Comparison of ENCODE assay signal across 8 cellular contexts in genomic region chr19:38831142-38831605, GRCh38. TPM values are rescaled to one million over a fixed set of nuclear protein-coding genes. Genes with fewer than 3 reads are reported as not detected.
DNase-seq lines count a peak whose midpoint lies in the region; ATAC-seq and TF ChIP-seq lines count a peak whose summit lies in the region.

No MANE protein-coding gene starts in this region.

- in situ Hi-C loops in SK-MEL-5 (cut with HindIII; ENCODE audit: low pct_unique_long_range_greater_than_20kb, low sequenced_read_pairs), result no loop called here

- intact Hi-C loops in dorsolateral prefrontal cortex (cut with DNase I), result loop anchor here (1.0 to 5.0 kb wide), 7 partner anchors 19 to 429 kb away; partner anchors contain the start of genes NFKBIB (in 2 of the 2), SIRT2 (in 2 of the 2), ACTN4 (in 1 of the 2) and EIF3K (in 1 of the 2)

- H3K36me3 ChIP-seq in liver (ENCODE audit: control insufficient read depth in 4 of 4, insufficient read depth in 3 of 4, low read depth in 1 of 4, low read length in 3 of 4), result peaks cover 4 to 19% (median 12%) of the 10 kb centered on the region in 4 donors
- peaks cover 13 to 17% of the 10 kb centered on the region in 2 donors for H3K36me3 ChIP-seq in stomach smooth muscle (ENCODE audit: control insufficient read depth in 2 of 2, insufficient read depth in 2 of 2, low read length in 2 of 2)

- 1% methylated on average over 16 of the region's 16 CpGs for WGBS in liver

- peaks cover 10 to 54% (median 34%) of the 10 kb centered on the region in 4 donors for H3K4me1 ChIP-seq in liver (ENCODE audit: control insufficient read depth in 4 of 4, insufficient read depth in 4 of 4, low read length in 3 of 4)
- peaks cover 32% of the 10 kb centered on the region for H3K4me1 ChIP-seq in stomach smooth muscle (ENCODE audit: control insufficient read depth, insufficient read depth, low read length)

- H3K27me3 ChIP-seq in dorsolateral prefrontal cortex, result no peaks in the 10 kb centered on the region
- no peaks in the 10 kb centered on the region for H3K27me3 ChIP-seq in liver (ENCODE audit: control insufficient read depth in 4 of 4, insufficient read depth in 4 of 4, low read length in 3 of 4)
- H3K27me3 ChIP-seq in stomach smooth muscle (ENCODE audit: control insufficient read depth in 1 of 2, insufficient read depth in 2 of 2, low read length in 2 of 2), result no peaks in the 10 kb centered on the region

- peak; percentile 94 for DNase-seq in ELF-1 (ENCODE audit: low read depth, low spot score)
- peak; percentile 36 for DNase-seq in SK-MEL-5 (ENCODE audit: low read depth, low spot score)
- peak in 6 of 10 donors; percentile 15 to 59 (median 36) for DNase-seq in dorsolateral prefrontal cortex

- ATAC-seq in GM19463 (IDR thresholded peaks at IDR 0.05; ENCODE audit: unreplicated experiment) (peak; percentile 40), HG03460 (IDR thresholded peaks at IDR 0.05; ENCODE audit: unreplicated experiment) (peak; percentile 43), GM18519 (IDR thresholded peaks at IDR 0.05; ENCODE audit: low FRiP score, unreplicated experiment) (no peak)

- H3K9ac ChIP-seq in liver (ENCODE audit: low read depth in 1 of 2, low read length in 2 of 2) (peak overlapping the region; percentile 66 to 91), stomach smooth muscle (ENCODE audit: low read length in 2 of 2) (peak overlapping the region; percentile 90 to 99)

- H3K27ac ChIP-seq in dorsolateral prefrontal cortex (peak overlapping the region; percentile 53 to 98 (median 91)), liver (ENCODE audit: low read depth in 1 of 2, low read length in 2 of 2) (peak overlapping the region; percentile 97 to 99), stomach smooth muscle (ENCODE audit: low read length) (peak overlapping the region; percentile 97)

- no peak for TF ChIP-seq CTCF in dorsolateral prefrontal cortex (IDR thresholded peaks at IDR 0.05 in 54 of 56, conservative IDR thresholded peaks at IDR 0.05 in 2 of 56; ENCODE audit: low read depth in 1 of 56, partially characterized antibody in 56 of 56)
- no peak for TF ChIP-seq CTCF in liver (IDR thresholded peaks at IDR 0.05; ENCODE audit: low read depth, low read length, missing input control)

- H3K4me3 ChIP-seq in dorsolateral prefrontal cortex, result peak overlapping the region; percentile 61 to 96 (median 85)
- H3K4me3 ChIP-seq in liver (ENCODE audit: low read depth in 1 of 3, low read length in 3 of 3), result peak overlapping the region; percentile 65 to 86 (median 73)
- H3K4me3 ChIP-seq in stomach smooth muscle (ENCODE audit: low read length in 2 of 2), result peak overlapping the region; percentile 95 to 98

- peak in 1 of 2 donors; percentile 24 for TF ChIP-seq RAD21 in liver (IDR thresholded peaks at IDR 0.05)

- H3K9me3 ChIP-seq in liver (ENCODE audit: control insufficient read depth in 4 of 4, low read length in 3 of 4), result no peaks in the 10 kb centered on the region
- H3K9me3 ChIP-seq in stomach smooth muscle (ENCODE audit: control insufficient read depth in 2 of 2, low read length in 2 of 2), result no peaks in the 10 kb centered on the region

TF ChIP-seq in liver, 16 proteins besides CTCF, POLR2A, EP300 and RAD21:
- TF ChIP-seq TAF1 (conservative IDR thresholded peaks at IDR 0.05), result no peak
- peak; percentile 88 to 93 for TF ChIP-seq RXRA (IDR thresholded peaks at IDR 0.05)
- peak; percentile 62 for TF ChIP-seq MAX (IDR thresholded peaks at IDR 0.05)
- peak; percentile 57 for TF ChIP-seq SP1 (IDR thresholded peaks at IDR 0.05)
- peak; percentile 48 to 59 for TF ChIP-seq HNF4A (conservative IDR thresholded peaks at IDR 0.05)
- TF ChIP-seq ZBTB33 (IDR thresholded peaks at IDR 0.05), result no peak

RNA-seq across cellular contexts. Expression of gene ECH1, which starts 0.4 kb away (rescaled TPM):
- 36.2 and 46.3 TPM in 2 replicates for total RNA-seq in SK-MEL-5 (2014; rRNA removed; shearing (Covaris generic))
- 113 and 115 TPM in 2 replicates for polyA plus RNA-seq in SK-MEL-5 (2015; cell fraction: cytosol; rRNA removed)
- polyA plus RNA-seq in SK-MEL-5 (2015; cell fraction: nucleus; rRNA removed), result 38.7 and 54.8 TPM in 2 replicates
- total RNA-seq in dorsolateral prefrontal cortex, result 100 to 1,000 TPM in 105 of 120 experiments, 10 to 100 TPM in 15; 63.0 to 163 (median 116) TPM
- 100 to 1,000 TPM; 226 to 259 TPM for total RNA-seq in liver
- 1,000 to 10,000 TPM in 1 of 2 donors, 100 to 1,000 TPM in 1; 581 to 1,082 TPM for polyA plus RNA-seq in liver

RNA-seq across cellular contexts. Expression of gene LGALS4, which starts 18.4 kb away (rescaled TPM):
- not detected in 2 replicates for total RNA-seq in SK-MEL-5 (2014; rRNA removed; shearing (Covaris generic))
- polyA plus RNA-seq in SK-MEL-5 (2015; cell fraction: cytosol; rRNA removed), result not detected in 2 replicates
- 1.4 and 4.1 TPM in 2 replicates for polyA plus RNA-seq in SK-MEL-5 (2015; cell fraction: nucleus; rRNA removed)
- total RNA-seq in dorsolateral prefrontal cortex (1 to 10 TPM in 81 of 120 experiments, under 1 TPM in 28, not detected in 11; 0.39 to 4.0 (median 1.4) TPM), liver (10 to 100 TPM in 1 of 2 donors, under 1 TPM in 1; 0.42 to 13.7 TPM)
- 10 to 100 TPM; 10.5 to 40.6 TPM for polyA plus RNA-seq in liver

RNA-seq across cellular contexts. Expression of gene HNRNPL, which starts 18.6 kb away (rescaled TPM):
- total RNA-seq in SK-MEL-5 (2014; rRNA removed; shearing (Covaris generic)), result 225 and 255 TPM in 2 replicates
- polyA plus RNA-seq in SK-MEL-5 (2015; cell fraction: cytosol; rRNA removed), result 267 and 302 TPM in 2 replicates
- polyA plus RNA-seq in SK-MEL-5 (2015; cell fraction: nucleus; rRNA removed), result 279 and 303 TPM in 2 replicates
- total RNA-seq in dorsolateral prefrontal cortex (100 to 1,000 TPM; 179 to 311 (median 224) TPM), liver (100 to 1,000 TPM; 115 to 166 TPM)
- 10 to 100 TPM; 50.4 to 76.5 TPM for polyA plus RNA-seq in liver

RNA-seq across cellular contexts. Expression of gene LGALS7B, which starts 42.2 kb away (rescaled TPM):
- not detected in 2 replicates for total RNA-seq in SK-MEL-5 (2014; rRNA removed; shearing (Covaris generic))
- not detected in 2 replicates for polyA plus RNA-seq in SK-MEL-5 (2015; cell fraction: cytosol; rRNA removed)
- polyA plus RNA-seq in SK-MEL-5 (2015; cell fraction: nucleus; rRNA removed), result not detected in 2 replicates
- total RNA-seq in dorsolateral prefrontal cortex (not detected), liver (not detected)
- under 1 TPM in 1 of 2 donors, not detected in 1; 0.36 TPM for polyA plus RNA-seq in liver

RNA-seq across cellular contexts. Expression of gene RINL, which starts 46.9 kb away (rescaled TPM):
- 0.87 and 1.2 TPM in 2 replicates for total RNA-seq in SK-MEL-5 (2014; rRNA removed; shearing (Covaris generic))
- polyA plus RNA-seq in SK-MEL-5 (2015; cell fraction: cytosol; rRNA removed), result 0.73 and 2.9 TPM in 2 replicates
- 0.44 TPM in 1 of 2 replicates, not detected in the other for polyA plus RNA-seq in SK-MEL-5 (2015; cell fraction: nucleus; rRNA removed)
- total RNA-seq in dorsolateral prefrontal cortex, result 10 to 100 TPM in 29 of 120 experiments, 1 to 10 TPM in 91; 4.1 to 15.2 (median 8.3) TPM
- 1 to 10 TPM; 4.9 to 5.5 TPM for total RNA-seq in liver
- polyA plus RNA-seq in liver, result 1 to 10 TPM; 5.5 to 8.7 TPM

Comparison
In these comparisons a context has a peak if more than half of its experiments do, and no peak if none do; other contexts are left out.
1. DNase-seq: peak in every context shown above with its lines; median percentile 94 in ELF-1; 36 in SK-MEL-5; 36 in dorsolateral prefrontal cortex.